Comparison of ENCODE assay signal across 22 cellular contexts in genomic region chr18:58807766-58808165, GRCh38.
"Had no signal": no experiment of that assay in that cellular context is flagged by ENCODE, and none has a peak within 500 bp of the region (broad histone marks: within the 10 kb centered on the region; RNA-seq: fewer than 3 reads in every experiment).

No MANE protein-coding gene starts in this region.

- H3K4me1 Mint-ChIP-seq: activated naive CD8-positive, alpha-beta T cell treated with anti-CD3 and anti-CD28 coated beads for 36 hours; naive thymus-derived CD4-positive, alpha-beta T cell; stimulated activated effector memory CD8-positive, alpha-beta T cell treated with anti-CD3 and anti-CD28 coated beads, Interleukin-12 subunit alpha, Interleukin-12 subunit beta, amount 100 ng/mL, for 72 hours had no signal

- H3K4me3 ChIP-seq: esophagus squamous epithelium, left lung, lung, right lobe of liver, upper lobe of left lung had no signal

- H3K4me3 Mint-ChIP-seq: activated naive CD8-positive, alpha-beta T cell treated with anti-CD3 and anti-CD28 coated beads for 36 hours; activated T-cell treated with anti-CD3 and anti-CD28 coated beads, Interleukin-2, amount 50 U/mL, for 4 hours; naive thymus-derived CD4-positive, alpha-beta T cell; neural crest cell; stimulated activated effector memory CD8-positive, alpha-beta T cell treated with anti-CD3 and anti-CD28 coated beads, Interleukin-12 subunit alpha, Interleukin-12 subunit beta, amount 100 ng/mL, for 72 hours; T-helper 17 cell had no signal

- H3K9me3 ChIP-seq: esophagus squamous epithelium, right lobe of liver, upper lobe of left lung had no signal

- H3K27ac Mint-ChIP-seq: activated naive CD8-positive, alpha-beta T cell treated with anti-CD3 and anti-CD28 coated beads for 36 hours; naive thymus-derived CD4-positive, alpha-beta T cell; stimulated activated effector memory CD8-positive, alpha-beta T cell treated with anti-CD3 and anti-CD28 coated beads, Interleukin-12 subunit alpha, Interleukin-12 subunit beta, amount 100 ng/mL, for 72 hours; T-helper 17 cell had no signal

- H3K36me3 ChIP-seq: esophagus squamous epithelium, left lung, right lobe of liver, upper lobe of left lung had no signal

- H3K9me3 Mint-ChIP-seq: activated naive CD8-positive, alpha-beta T cell treated with anti-CD3 and anti-CD28 coated beads for 36 hours; activated T-cell treated with anti-CD3 and anti-CD28 coated beads, Interleukin-2, amount 50 U/mL, for 4 hours; stimulated activated effector memory CD8-positive, alpha-beta T cell treated with anti-CD3 and anti-CD28 coated beads, Interleukin-12 subunit alpha, Interleukin-12 subunit beta, amount 100 ng/mL, for 72 hours had no signal

- H3K27ac ChIP-seq: esophagus squamous epithelium, left lung, right lobe of liver, upper lobe of left lung had no signal

- FAIRE-seq: astrocyte, colon, kidney, small intestine had no signal

- DNase-seq: activated CD4-positive, alpha-beta T cell treated with anti-CD3 and anti-CD28 coated beads for 4 hours; activated CD4-positive, alpha-beta T cell treated with anti-CD3 and anti-CD28 coated beads, Interleukin-2, amount 50 U/mL, for 48 hours; activated CD4-positive, CD25-positive, alpha-beta regulatory T cell; activated CD8-positive, alpha-beta memory T cell treated with anti-CD3 and anti-CD28 coated beads, Interleukin-2, amount 50 U/mL, for 48 hours; activated naive CD4-positive, alpha-beta T cell treated with Interleukin-2 at 50 U/mL for 16 hours; activated naive CD8-positive, alpha-beta T cell treated with anti-CD3 and anti-CD28 coated beads for 36 hours; activated T-cell treated with anti-CD3 and anti-CD28 coated beads, Interleukin-2, amount 50 U/mL, for 4 hours; central memory CD4-positive, alpha-beta T cell; esophagus squamous epithelium; kidney; left lung; naive thymus-derived CD4-positive, alpha-beta T cell; right lobe of liver; small intestine; stimulated activated CD4-positive, alpha-beta T cell treated with anti-CD3 and anti-CD28 coated beads, Interleukin-2, amount 100 ng/mL, for 24 hours; T-helper 17 cell; upper lobe of left lung had no signal

- ATAC-seq: activated T-cell treated with anti-CD3 and anti-CD28 coated beads, Interleukin-2, amount 50 U/mL, for 4 hours; left lung; naive thymus-derived CD4-positive, alpha-beta T cell; right lobe of liver; T-helper 17 cell had no signal

- H3K36me3 Mint-ChIP-seq: activated naive CD8-positive, alpha-beta T cell treated with anti-CD3 and anti-CD28 coated beads for 36 hours had no signal

- H3K27me3 ChIP-seq: esophagus squamous epithelium, left lung, right lobe of liver, upper lobe of left lung had no signal

- H3K4me1 ChIP-seq: esophagus squamous epithelium, left lung, right lobe of liver, upper lobe of left lung had no signal
